Comparison of ENCODE assay signal across 1 cellular context in genomic region chrX:40107291-40108083, GRCh38.
TF ChIP-seq lines count a peak whose summit lies in the region.

No MANE protein-coding gene starts in this region.

TF ChIP-seq in K562, 482 proteins besides CTCF, POLR2A, EP300 and RAD21 (continued from another document and continues in another):
- TF ChIP-seq ATF6 (CRISPR knock-in tag; IDR thresholded peaks at IDR 0.05) (peak; percentile 91; the same call in 1 of the 2 replicates), SRSF1 (IDR thresholded peaks at IDR 0.05; ENCODE audit: low read depth, low read length) (no peak), GABPB1 (CRISPR knock-in tag; IDR thresholded peaks at IDR 0.05) (no peak), BRD9 (IDR thresholded peaks at IDR 0.05; ENCODE audit: low read depth, partially characterized antibody) (no peak), ZNF780A (CRISPR knock-in tag; IDR thresholded peaks at IDR 0.05) (no peak), SNAPC5 (CRISPR knock-in tag; IDR thresholded peaks at IDR 0.05) (no peak), CEBPB (tag; IDR thresholded peaks at IDR 0.05) (no peak), MITF (IDR thresholded peaks at IDR 0.05) (no peak), ZNF592 (IDR thresholded peaks at IDR 0.05) (peak; percentile 98), KAT2B (IDR thresholded peaks at IDR 0.05; ENCODE audit: low read depth, low read length) (no peak), ERF (CRISPR knock-in tag; IDR thresholded peaks at IDR 0.05) (peak; percentile 69; the same call in 1 of the 2 replicates), JUNB (CRISPR knock-in tag; conservative IDR thresholded peaks at IDR 0.05) (no peak), BDP1 (IDR thresholded peaks at IDR 0.05; ENCODE audit: insufficient read depth, insufficient read length) (no peak), ZNF395 (CRISPR knock-in tag; IDR thresholded peaks at IDR 0.05) (peak; percentile 72; the same call in 1 of the 2 replicates), RREB1 (CRISPR knock-in tag; IDR thresholded peaks at IDR 0.05) (no peak), XRCC4 (IDR thresholded peaks at IDR 0.05; ENCODE audit: extremely low read depth, insufficient read depth, insufficient read length) (no peak), RNF2 (IDR thresholded peaks at IDR 0.05) (peak; percentile 92), ZNF212 (CRISPR knock-in tag; IDR thresholded peaks at IDR 0.05) (no peak), ZBTB9 (CRISPR knock-in tag; IDR thresholded peaks at IDR 0.05) (0 out of 2 replicates have a peak, but pooled peaks have one; percentile 51), ZNF143 (CRISPR knock-in tag; IDR thresholded peaks at IDR 0.05) (no peak), SUPT5H (IDR thresholded peaks at IDR 0.05) (no peak), FOXJ3 (CRISPR knock-in tag; IDR thresholded peaks at IDR 0.05) (no peak), SIX5 (IDR thresholded peaks at IDR 0.05; ENCODE audit: borderline replicate concordance in 1 of 2, insufficient read depth in 1 of 2, low read depth in 1 of 2, low read length in 2 of 2) (no peak), FOXP1 (CRISPR knock-in tag; IDR thresholded peaks at IDR 0.05) (no peak), NCOA4 (IDR thresholded peaks at IDR 0.05; ENCODE audit: partially characterized antibody) (no peak), HDGF (IDR thresholded peaks at IDR 0.05) (no peak), ATF2 (CRISPR knock-in tag; IDR thresholded peaks at IDR 0.05) (no peak), FUS (optimal IDR thresholded peaks at IDR 0.05; ENCODE audit: low read depth, low read length) (no peak), C11orf30 (IDR thresholded peaks at IDR 0.05; ENCODE audit: low read depth) (no peak), ZNF239 (CRISPR knock-in tag; IDR thresholded peaks at IDR 0.05) (no peak), NR3C1 (CRISPR knock-in tag; IDR thresholded peaks at IDR 0.05) (no peak), HOXB6 (CRISPR knock-in tag; IDR thresholded peaks at IDR 0.05; ENCODE audit: borderline replicate concordance) (no peak), GATAD2B (IDR thresholded peaks at IDR 0.05; ENCODE audit: borderline replicate concordance) (no peak), ZNF707 (CRISPR knock-in tag; conservative IDR thresholded peaks at IDR 0.05) (no peak), SPI1 (IDR thresholded peaks at IDR 0.05; ENCODE audit: borderline replicate concordance, low read depth, low read length) (no peak), DLX4 (CRISPR knock-in tag; IDR thresholded peaks at IDR 0.05) (no peak), COPS2 (conservative IDR thresholded peaks at IDR 0.05) (no peak)
